Comparison of ENCODE assay signal across 2 cellular contexts in genomic region chr20:14044712-14045276, GRCh38. TPM values are rescaled to one million over a fixed set of nuclear protein-coding genes. Genes with fewer than 3 reads are reported as not detected.
"Had no signal": no experiment of that assay in that cellular context is flagged by ENCODE, and none has a peak within 500 bp of the region (broad histone marks: within the 10 kb centered on the region; RNA-seq: fewer than 3 reads in every experiment).

No MANE protein-coding gene starts in this region.

RNA-seq across cellular contexts. Expression of gene MACROD2, which starts 49.5 kb away (rescaled TPM):
- total RNA-seq: G401 had no signal

RNA-seq across cellular contexts. Expression of gene SEL1L2, which starts 54.4 kb away (rescaled TPM):
- total RNA-seq: G401, GM12878 had no signal
- polyA plus RNA-seq: GM12878 had no signal
